ENCODE assay signal across 21 cellular contexts in genomic region chr5:4255441-4255840, GRCh38.
"Had no signal": no experiment of that assay in that cellular context is flagged by ENCODE, and none has a peak within 500 bp of the region (broad histone marks: within the 10 kb centered on the region; RNA-seq: fewer than 3 reads in every experiment).

No MANE protein-coding gene starts in this region.

- H3K9ac ChIP-seq: SK-N-SH had no signal

- FAIRE-seq: HepG2 had no signal

- H3K4me2 ChIP-seq: SK-N-SH had no signal

- H3K4me3 ChIP-seq: MG63 had no signal

- H3K27ac ChIP-seq: RWPE1 had no signal

- H3K27me3 ChIP-seq: MG63 had no signal

- H3K9me3 ChIP-seq: MG63, SK-N-SH had no signal

- H3K36me3 ChIP-seq: MG63 had no signal

- DNase-seq: IMR-90, Karpas-422, KG1, MG63, NCI-H1092, NCI-H1105 treated with DMSO at 0.1 percent for 48 hours, NCI-H1417 treated with DMSO at 0.1 percent for 48 hours, NCI-H146, NCI-H1694 treated with DMSO at 0.1 percent for 48 hours, NCI-H1930, NCI-H2081, NCI-H2107, NCI-H2227 treated with DMSO at 0.1 percent for 48 hours, NCI-H524, NCI-H526 treated with DMSO at 0.1 percent for 48 hours, NCI-H748 treated with DMSO at 0.1 percent for 48 hours, SHP77, SK-N-SH had no signal

- ATAC-seq: HepG2, Panc1 had no signal

- H3K9me2 ChIP-seq: SK-N-SH had no signal
